ENCODE assay signal across 10 cellular contexts in the genomic region with DNA sequence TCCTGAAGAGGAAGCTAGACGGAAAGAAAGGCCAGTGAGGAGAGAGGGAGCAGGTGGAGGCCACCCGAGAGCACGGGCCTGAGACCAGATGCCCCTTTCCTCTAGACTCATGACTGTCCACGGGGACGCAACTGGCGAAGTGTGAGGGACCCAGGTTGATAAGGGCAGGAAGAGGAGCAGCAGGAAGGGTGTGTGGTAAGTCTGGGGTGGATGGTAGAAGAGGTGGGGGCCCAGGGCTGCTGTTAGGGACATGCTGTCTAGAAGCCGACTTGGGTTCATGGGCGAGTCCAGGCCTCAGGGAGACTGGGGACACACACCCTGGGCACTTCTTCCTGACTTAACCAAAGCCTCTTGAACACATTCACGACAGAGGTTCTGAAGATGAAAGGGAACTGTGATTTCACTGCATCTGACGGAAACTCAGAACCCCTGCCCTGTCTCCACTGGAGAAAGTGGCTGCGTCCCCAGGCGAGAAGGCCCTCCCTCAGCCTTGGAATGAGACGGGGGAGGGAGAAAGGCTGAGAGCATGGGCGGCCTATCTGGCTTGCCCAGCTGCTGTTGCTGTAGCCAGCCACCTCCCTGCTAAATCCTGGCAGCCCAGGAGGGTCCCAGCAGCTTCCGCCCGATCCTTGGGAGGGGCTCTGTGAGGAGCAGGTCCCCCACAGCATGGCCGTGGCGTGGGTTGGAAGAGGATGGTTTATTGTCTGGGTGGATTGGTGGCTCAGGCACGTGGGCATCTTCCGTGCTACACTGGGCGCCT. TPM values are rescaled to one million over a fixed set of nuclear protein-coding genes. Genes with fewer than 3 reads are reported as not detected.
DNase-seq lines count a peak whose midpoint lies in the region; ATAC-seq, FAIRE-seq and TF ChIP-seq lines count a peak whose summit lies in the region.
"Had no signal": no experiment of that assay in that cellular context is flagged by ENCODE, and none has a peak within 500 bp of the region (broad histone marks: within the 10 kb centered on the region; RNA-seq: fewer than 3 reads in every experiment).

No MANE protein-coding gene starts in this region.

- dilution Hi-C loops in endothelial cell of umbilical vein (cut with MboI; ENCODE audit: extremely low pct_ligation_motif_present, low sequenced_read_pairs), result no loop called here

- no peak for DNase-seq in activated CD8-positive, alpha-beta T cell treated with anti-CD3 and anti-CD28 coated beads, Interleukin-2, amount 10 ng/mL, durations not matched to agents 7 days and 5 days
- no peak for DNase-seq in activated CD8-positive, alpha-beta T cell treated with anti-CD3 and anti-CD28 coated beads for 36 hours
- DNase-seq in endothelial cell of umbilical vein (ENCODE audit: low read depth, low spot score) (no peak), transverse colon (no peak), NCI-H524 treated with DMSO at 0.1 percent for 48 hours (lab: John Stamatoyannopoulos, UW) (no peak), Karpas-422 (no peak), RKO (ENCODE audit: low spot score) (no peak)
- DNase-seq: activated gamma-delta T cell, NCI-H1105 treated with DMSO at 0.1 percent for 48 hours had no signal

- BruUV-seq in endothelial cell of umbilical vein (replicated peaks; lab: Mats Ljungman, UMichigan), result no TSS peak

- H2AFZ ChIP-seq in endothelial cell of umbilical vein (ENCODE audit: low read depth, low read length), result no peak overlapping the region
- H2AFZ ChIP-seq in Karpas-422 (ENCODE audit: low read length), result no peak overlapping the region

- no peak overlapping the region for H3K4me3 ChIP-seq in endothelial cell of umbilical vein (replicated peaks in 1 of 3; ENCODE audit: insufficient read depth in 1 of 3, low read depth in 1 of 3, low read length in 3 of 3)
- H3K4me3 ChIP-seq in muscle layer of duodenum (ENCODE audit: low read depth in 1 of 2, low read length in 2 of 2), result peak overlapping the region in 1 of 2 donors; percentile 68
- H3K4me3 ChIP-seq in transverse colon, result no peak overlapping the region
- H3K4me3 ChIP-seq in Karpas-422 (ENCODE audit: low read length), result no peak overlapping the region

- peaks cover 56% of the 10 kb centered on the region for H3K4me1 Mint-ChIP-seq in activated CD8-positive, alpha-beta T cell treated with anti-CD3 and anti-CD28 coated beads, Interleukin-2, amount 10 ng/mL, durations not matched to agents 7 days and 5 days (ENCODE audit: low read depth)
- H3K4me1 Mint-ChIP-seq in activated CD8-positive, alpha-beta T cell treated with anti-CD3 and anti-CD28 coated beads for 36 hours (ENCODE audit: low read depth), result peaks cover 13% of the 10 kb centered on the region

- H3K9me3 ChIP-seq in endothelial cell of umbilical vein (replicated peaks; ENCODE audit: control insufficient read depth, insufficient read depth, low read length) (no peaks in the 10 kb centered on the region), muscle layer of duodenum (ENCODE audit: control insufficient read depth in 1 of 2, low read length in 2 of 2) (no peaks in the 10 kb centered on the region), transverse colon (no peaks in the 10 kb centered on the region), Karpas-422 (ENCODE audit: low read length) (no peaks in the 10 kb centered on the region)

- H3K27me3 Mint-ChIP-seq in activated CD8-positive, alpha-beta T cell treated with anti-CD3 and anti-CD28 coated beads, Interleukin-2, amount 10 ng/mL, durations not matched to agents 7 days and 5 days (ENCODE audit: low read depth), result no peaks in the 10 kb centered on the region
- no peaks in the 10 kb centered on the region for H3K27me3 Mint-ChIP-seq in activated CD8-positive, alpha-beta T cell treated with anti-CD3 and anti-CD28 coated beads for 36 hours

- peaks cover 27% of the 10 kb centered on the region for H3K79me2 ChIP-seq in endothelial cell of umbilical vein (ENCODE audit: control insufficient read depth, insufficient read depth, low read length)
- no peaks in the 10 kb centered on the region for H3K79me2 ChIP-seq in Karpas-422 (ENCODE audit: low read length)

- no peak for TF ChIP-seq EP300 in transverse colon (IDR thresholded peaks at IDR 0.05; ENCODE audit: low read depth)

- no peak overlapping the region for H3K27ac ChIP-seq in endothelial cell of umbilical vein (ENCODE audit: insufficient read depth, low read depth, low read length)
- peak overlapping the region; percentile 56 for H3K27ac ChIP-seq in muscle layer of duodenum (ENCODE audit: low read length)
- peak overlapping the region; percentile 85 to 92 (median 90) for H3K27ac ChIP-seq in transverse colon
- H3K27ac ChIP-seq in Karpas-422 (ENCODE audit: low read length), result no peak overlapping the region

- POLR2A ChIA-PET in activated CD8-positive, alpha-beta T cell treated with anti-CD3 and anti-CD28 coated beads, Interleukin-2, amount 10 ng/mL, durations not matched to agents 7 days and 5 days (lab: Charles Lee), result interaction anchor here (1.0 to 1.1 kb wide), 2 partner anchors 159 to 184 kb away, joined by 3 to 4 read pairs; no protein-coding TSS in a partner anchor
- POLR2A ChIA-PET in activated CD8-positive, alpha-beta T cell treated with anti-CD3 and anti-CD28 coated beads for 36 hours (lab: Charles Lee), result interaction anchor here (0.6 to 1.3 kb wide), 4 partner anchors 25 to 154 kb away, joined by 3 to 5 read pairs (median 4); no protein-coding TSS in a partner anchor
- POLR2A ChIA-PET in endothelial cell of umbilical vein (lab: Charles Lee), result no interaction called here

- H4K20me1 ChIP-seq in endothelial cell of umbilical vein (replicated peaks; ENCODE audit: control insufficient read depth, extremely low read depth, insufficient read depth, low read length) (no peaks in the 10 kb centered on the region), Karpas-422 (ENCODE audit: insufficient read depth, low read depth, low read length) (peaks cover 31% of the 10 kb centered on the region; the same call in 1 of the 2 replicates)

- ATAC-seq in activated CD8-positive, alpha-beta T cell treated with anti-CD3 and anti-CD28 coated beads, Interleukin-2, amount 10 ng/mL, durations not matched to agents 7 days and 5 days, result no peak
- no peak for ATAC-seq in activated CD8-positive, alpha-beta T cell treated with anti-CD3 and anti-CD28 coated beads for 36 hours

- WGBS in transverse colon (ENCODE audit: low coverage in 1 of 2), 2 donors, result 76% methylated on average over 21 of the region's 21 CpGs; no CpG with 5 or more reads in 1 of the 2 donors

- no peaks in the 10 kb centered on the region for H3K9me2 ChIP-seq in Karpas-422 (replicated peaks; ENCODE audit: insufficient read depth, low read length)

- FAIRE-seq in endothelial cell of umbilical vein (lab: Jason Lieb, UNC), result no peak

- no peak for TF ChIP-seq CTCF in activated CD8-positive, alpha-beta T cell treated with anti-CD3 and anti-CD28 coated beads for 36 hours (IDR thresholded peaks at IDR 0.05)
- no peak for TF ChIP-seq CTCF in endothelial cell of umbilical vein (IDR thresholded peaks at IDR 0.05; ENCODE audit: extremely low read depth in 1 of 2, insufficient read depth in 1 of 2, low read depth in 1 of 2, low read length in 2 of 2)
- TF ChIP-seq CTCF in transverse colon (IDR thresholded peaks at IDR 0.05), result no peak

- peaks cover 3 to 13% of the 10 kb centered on the region in 2 experiments for H3K36me3 ChIP-seq in endothelial cell of umbilical vein (ENCODE audit: control insufficient read depth in 2 of 2, extremely low read depth in 1 of 2, insufficient read depth in 2 of 2, low read length in 2 of 2)
- peaks cover 16 to 30% of the 10 kb centered on the region in 2 donors for H3K36me3 ChIP-seq in muscle layer of duodenum (ENCODE audit: control insufficient read depth in 1 of 2, insufficient read depth in 2 of 2, low read length in 2 of 2)
- H3K36me3 ChIP-seq in transverse colon, result peaks cover 0 to 10% (median 0%) of the 10 kb centered on the region in 4 donors
- no peaks in the 10 kb centered on the region; the same call in 1 of the 2 replicates for H3K36me3 ChIP-seq in Karpas-422 (ENCODE audit: insufficient read depth, low read length)

- H3K27me3 ChIP-seq in endothelial cell of umbilical vein (ENCODE audit: control insufficient read depth in 2 of 2, insufficient read depth in 2 of 2, low read length in 2 of 2) (no peaks in the 10 kb centered on the region), muscle layer of duodenum (ENCODE audit: low read depth, low read length) (no peaks in the 10 kb centered on the region), transverse colon (peaks cover 25% of the 10 kb centered on the region), Karpas-422 (ENCODE audit: low read length) (no peaks in the 10 kb centered on the region)

- H3K27ac Mint-ChIP-seq in activated CD8-positive, alpha-beta T cell treated with anti-CD3 and anti-CD28 coated beads, Interleukin-2, amount 10 ng/mL, durations not matched to agents 7 days and 5 days, result peak overlapping the region; percentile 66
- H3K27ac Mint-ChIP-seq in activated CD8-positive, alpha-beta T cell treated with anti-CD3 and anti-CD28 coated beads for 36 hours, result no peak overlapping the region

- no peaks in the 10 kb centered on the region for H3K9me1 ChIP-seq in endothelial cell of umbilical vein (replicated peaks; ENCODE audit: control insufficient read depth, extremely low read depth, insufficient read depth, low read length)

- TF ChIP-seq POLR2A in endothelial cell of umbilical vein (IDR thresholded peaks at IDR 0.05; ENCODE audit: low read depth, low read length) (peak; percentile 10), transverse colon (IDR thresholded peaks at IDR 0.05) (no peak)

- H3K9ac ChIP-seq in endothelial cell of umbilical vein (replicated peaks; ENCODE audit: extremely low read depth, insufficient read depth, low read length) (no peak overlapping the region), Karpas-422 (ENCODE audit: low read length) (no peak overlapping the region)

- H3K9me3 Mint-ChIP-seq in activated CD8-positive, alpha-beta T cell treated with anti-CD3 and anti-CD28 coated beads, Interleukin-2, amount 10 ng/mL, durations not matched to agents 7 days and 5 days (ENCODE audit: insufficient read depth), result no peaks in the 10 kb centered on the region
- H3K9me3 Mint-ChIP-seq in activated CD8-positive, alpha-beta T cell treated with anti-CD3 and anti-CD28 coated beads for 36 hours, result no peaks in the 10 kb centered on the region

- H3K4me3 Mint-ChIP-seq in activated CD8-positive, alpha-beta T cell treated with anti-CD3 and anti-CD28 coated beads, Interleukin-2, amount 10 ng/mL, durations not matched to agents 7 days and 5 days, result peak overlapping the region; percentile 52
- H3K4me3 Mint-ChIP-seq in activated CD8-positive, alpha-beta T cell treated with anti-CD3 and anti-CD28 coated beads for 36 hours, result no peak overlapping the region

- intact Hi-C loops in activated CD8-positive, alpha-beta T cell treated with anti-CD3 and anti-CD28 coated beads for 36 hours (cut with micrococcal nuclease), result no loop called here
- intact Hi-C loops in endothelial cell of umbilical vein (cut with micrococcal nuclease), result no loop called here
- intact Hi-C loops in transverse colon (cut with DNase I; ENCODE audit: low total_unique reads), result no loop called here

- H3K4me1 ChIP-seq in endothelial cell of umbilical vein (ENCODE audit: control insufficient read depth, extremely low read depth, insufficient read depth, low read length) (peaks cover 23% of the 10 kb centered on the region), muscle layer of duodenum (ENCODE audit: control insufficient read depth in 1 of 2, insufficient read depth in 2 of 2, low read length in 2 of 2) (peaks cover 19 to 74% of the 10 kb centered on the region in 2 donors), transverse colon (peaks cover 21 to 89% (median 63%) of the 10 kb centered on the region in 4 donors), Karpas-422 (ENCODE audit: low read length) (peaks cover 54% of the 10 kb centered on the region)

- in situ Hi-C loops in transverse colon (cut with MboI; ENCODE audit: low pct_ligation_motif_present in 1 of 4, low pct_unique_long_range_greater_than_20kb in 1 of 4, low sequenced_read_pairs in 3 of 4), result loop anchor here in 3 of 4 donors (5.0 to 25.0 kb wide), 3 partner anchors 101 to 186 kb away; no protein-coding TSS in a partner anchor

- CTCF ChIA-PET in activated CD8-positive, alpha-beta T cell treated with anti-CD3 and anti-CD28 coated beads, Interleukin-2, amount 10 ng/mL, durations not matched to agents 7 days and 5 days (lab: Charles Lee), result interaction anchor here (8.5 kb wide), 1 partner anchor 188 kb away, joined by 343 read pairs; no protein-coding TSS in a partner anchor
- CTCF ChIA-PET in activated CD8-positive, alpha-beta T cell treated with anti-CD3 and anti-CD28 coated beads for 36 hours (lab: Charles Lee), result interaction anchor here (8.1 to 8.5 kb wide), 2 partner anchors 7 to 188 kb away, joined by 121 to 239 read pairs; no protein-coding TSS in a partner anchor
- CTCF ChIA-PET in endothelial cell of umbilical vein (lab: Charles Lee), result interaction anchor here (1.5 to 17.2 kb wide), 2 partner anchors 30 to 184 kb away, joined by 3 to 455 read pairs; no protein-coding TSS in a partner anchor

- H3K4me2 ChIP-seq in endothelial cell of umbilical vein (ENCODE audit: insufficient read depth, low read length) (no peak overlapping the region), Karpas-422 (ENCODE audit: low read depth, low read length, poor library complexity, severe bottlenecking) (no peak overlapping the region)

- peaks cover 67% of the 10 kb centered on the region for H3K36me3 Mint-ChIP-seq in activated CD8-positive, alpha-beta T cell treated with anti-CD3 and anti-CD28 coated beads, Interleukin-2, amount 10 ng/mL, durations not matched to agents 7 days and 5 days (ENCODE audit: low read depth)
- peaks cover 62% of the 10 kb centered on the region for H3K36me3 Mint-ChIP-seq in activated CD8-positive, alpha-beta T cell treated with anti-CD3 and anti-CD28 coated beads for 36 hours (ENCODE audit: low read depth)

RNA-seq across cellular contexts. Expression of a gene that starts 6.0 kb away (rescaled TPM):
- total RNA-seq in activated CD8-positive, alpha-beta T cell treated with anti-CD3 and anti-CD28 coated beads, Interleukin-2, amount 10 ng/mL, durations not matched to agents 7 days and 5 days, result 10 to 100 TPM; 66.8 to 70.8 TPM
- 10 to 100 TPM; 35.1 TPM for total RNA-seq in activated CD8-positive, alpha-beta T cell treated with anti-CD3 and anti-CD28 coated beads for 36 hours
- total RNA-seq in endothelial cell of umbilical vein, result 25.8 and 35.5 TPM in 2 replicates
- polyA plus RNA-seq in endothelial cell of umbilical vein, result 18.2 and 20.2 TPM in 2 replicates
- polyA plus RNA-seq in endothelial cell of umbilical vein (2011; cell fraction: cytosol; rRNA removed), result 6.5 and 11.3 TPM in 2 replicates
- polyA plus RNA-seq in endothelial cell of umbilical vein (2011; cell fraction: nucleus; rRNA removed), result 46.4 and 50.2 TPM in 2 replicates
- polyA plus RNA-seq in endothelial cell of umbilical vein (2012), result 8.2 and 19.6 TPM in 2 replicates
- 10.7 and 22.4 TPM in 2 replicates for polyA minus RNA-seq in endothelial cell of umbilical vein
- not detected for polyA minus RNA-seq in endothelial cell of umbilical vein (2011; cell fraction: cytosol; rRNA and poly(A)+ RNA removed)
- 56.9 and 118 TPM in 2 replicates for polyA minus RNA-seq in endothelial cell of umbilical vein (2011; cell fraction: nucleus; rRNA and poly(A)+ RNA removed)
- total RNA-seq in transverse colon, result 10 to 100 TPM in 2 of 4 donors, 1 to 10 TPM in 2; 9.1 to 32.5 (median 14.7) TPM
- total RNA-seq in Karpas-422 (2014; rRNA removed; shearing (Covaris generic); ENCODE audit: low replicate concordance), result 3.2 and 13.9 TPM in 2 replicates

RNA-seq across cellular contexts. Expression of a gene that starts 19.0 kb away (rescaled TPM):
- 10 to 100 TPM; 34.9 to 40.1 TPM for total RNA-seq in activated CD8-positive, alpha-beta T cell treated with anti-CD3 and anti-CD28 coated beads, Interleukin-2, amount 10 ng/mL, durations not matched to agents 7 days and 5 days
- 10 to 100 TPM; 28.0 to 28.5 TPM for total RNA-seq in activated CD8-positive, alpha-beta T cell treated with anti-CD3 and anti-CD28 coated beads for 36 hours
- total RNA-seq in endothelial cell of umbilical vein (40.9 and 41.3 TPM in 2 replicates), transverse colon (10 to 100 TPM in 3 of 4 donors, 1 to 10 TPM in 1; 5.4 to 73.3 (median 36.9) TPM)
- polyA plus RNA-seq in endothelial cell of umbilical vein, result 84.2 and 102 TPM in 2 replicates
- polyA plus RNA-seq in endothelial cell of umbilical vein (2011; cell fraction: cytosol; rRNA removed), result 62.0 and 68.4 TPM in 2 replicates
- polyA plus RNA-seq in endothelial cell of umbilical vein (2011; cell fraction: nucleus; rRNA removed), result 27.0 and 34.3 TPM in 2 replicates
- polyA plus RNA-seq in endothelial cell of umbilical vein (2012), result 40.7 and 40.8 TPM in 2 replicates
- polyA minus RNA-seq in endothelial cell of umbilical vein, result 29.7 and 32.0 TPM in 2 replicates
- 24.1 TPM for polyA minus RNA-seq in endothelial cell of umbilical vein (2011; cell fraction: cytosol; rRNA and poly(A)+ RNA removed)
- polyA minus RNA-seq in endothelial cell of umbilical vein (2011; cell fraction: nucleus; rRNA and poly(A)+ RNA removed), result 4.8 and 6.6 TPM in 2 replicates
- total RNA-seq in Karpas-422 (2014; rRNA removed; shearing (Covaris generic); ENCODE audit: low replicate concordance), result 49.1 and 50.2 TPM in 2 replicates

RNA-seq across cellular contexts. Expression of a gene that starts 30.9 kb away (rescaled TPM):
- 10 to 100 TPM; 24.6 to 24.7 TPM for total RNA-seq in activated CD8-positive, alpha-beta T cell treated with anti-CD3 and anti-CD28 coated beads, Interleukin-2, amount 10 ng/mL, durations not matched to agents 7 days and 5 days
- 10 to 100 TPM; 27.8 to 32.5 TPM for total RNA-seq in activated CD8-positive, alpha-beta T cell treated with anti-CD3 and anti-CD28 coated beads for 36 hours
- total RNA-seq in endothelial cell of umbilical vein (37.8 and 38.5 TPM in 2 replicates), transverse colon (10 to 100 TPM; 32.4 to 88.8 (median 58.9) TPM)
- 45.6 and 50.4 TPM in 2 replicates for polyA plus RNA-seq in endothelial cell of umbilical vein
- 24.4 and 28.4 TPM in 2 replicates for polyA plus RNA-seq in endothelial cell of umbilical vein (2011; cell fraction: cytosol; rRNA removed)
- 113 and 132 TPM in 2 replicates for polyA plus RNA-seq in endothelial cell of umbilical vein (2011; cell fraction: nucleus; rRNA removed)
- polyA plus RNA-seq in endothelial cell of umbilical vein (2012), result 27.7 and 30.0 TPM in 2 replicates
- 28.8 and 50.5 TPM in 2 replicates for polyA minus RNA-seq in endothelial cell of umbilical vein
- 34.0 TPM for polyA minus RNA-seq in endothelial cell of umbilical vein (2011; cell fraction: cytosol; rRNA and poly(A)+ RNA removed)
- polyA minus RNA-seq in endothelial cell of umbilical vein (2011; cell fraction: nucleus; rRNA and poly(A)+ RNA removed), result 36.8 and 41.4 TPM in 2 replicates
- total RNA-seq in Karpas-422 (2014; rRNA removed; shearing (Covaris generic); ENCODE audit: low replicate concordance), result 37.5 and 41.9 TPM in 2 replicates

RNA-seq across cellular contexts. Expression of a gene that starts 35.7 kb away (rescaled TPM):
- total RNA-seq in activated CD8-positive, alpha-beta T cell treated with anti-CD3 and anti-CD28 coated beads, Interleukin-2, amount 10 ng/mL, durations not matched to agents 7 days and 5 days, result under 1 TPM; 0.10 to 0.18 TPM
- total RNA-seq in activated CD8-positive, alpha-beta T cell treated with anti-CD3 and anti-CD28 coated beads for 36 hours, result under 1 TPM; 0.27 to 0.49 TPM
- total RNA-seq in endothelial cell of umbilical vein (not detected in 2 replicates), transverse colon (under 1 TPM in 3 of 4 donors, not detected in 1; 0.27 to 0.60 (median 0.48) TPM)
- polyA plus RNA-seq in endothelial cell of umbilical vein, result 0.03 and 0.04 TPM in 2 replicates
- 0.03 TPM in 2 replicates for polyA plus RNA-seq in endothelial cell of umbilical vein (2011; cell fraction: cytosol; rRNA removed)
- not detected in 2 replicates for polyA plus RNA-seq in endothelial cell of umbilical vein (2011; cell fraction: nucleus; rRNA removed)
- polyA plus RNA-seq in endothelial cell of umbilical vein (2012), result 0.04 and 0.11 TPM in 2 replicates
- polyA minus RNA-seq in endothelial cell of umbilical vein, result 0.08 TPM in 1 of 2 replicates, not detected in the other
- polyA minus RNA-seq in endothelial cell of umbilical vein (2011; cell fraction: cytosol; rRNA and poly(A)+ RNA removed), result not detected
- not detected in 2 replicates for polyA minus RNA-seq in endothelial cell of umbilical vein (2011; cell fraction: nucleus; rRNA and poly(A)+ RNA removed)
- total RNA-seq in Karpas-422 (2014; rRNA removed; shearing (Covaris generic); ENCODE audit: low replicate concordance), result 0.11 and 0.30 TPM in 2 replicates

Comparison
In these comparisons a context has a peak if more than half of its experiments do, and no peak if none do; other contexts are left out.
1. H3K27ac ChIP-seq: peak in muscle layer of duodenum (single experiment) and transverse colon (4 of 4); none in endothelial cell of umbilical vein (single experiment) and Karpas-422 (single experiment).